Comparison of ENCODE assay signal across 8 cellular contexts in genomic region chr22:33519140-33519973, GRCh38.
DNase-seq lines count a peak whose midpoint lies in the region; ATAC-seq and TF ChIP-seq lines count a peak whose summit lies in the region.

No MANE protein-coding gene starts in this region.

- peaks cover 19% of the 10 kb centered on the region for H3K4me1 Mint-ChIP-seq in progenitor cell of endocrine pancreas (ENCODE audit: low read depth)

- POLR2A ChIA-PET in SK-N-SH (lab: Yijun Ruan, JAX) = no interaction called here

- no peaks in the 10 kb centered on the region for H3K79me2 ChIP-seq in SK-N-SH (ENCODE audit: insufficient read depth)

- H3K4me3 Mint-ChIP-seq in progenitor cell of endocrine pancreas (ENCODE audit: low read depth) = no peak overlapping the region

- H3K9ac ChIP-seq in SK-N-SH = no peak overlapping the region

- H3K4me1 ChIP-seq in SK-N-SH (ENCODE audit: control insufficient read depth in 1 of 2, insufficient read depth in 2 of 2, low read depth in 1 of 2, low read length in 1 of 2) (no peaks in the 10 kb centered on the region), heart left ventricle (peaks cover 0 to 23% (median 11%) of the 10 kb centered on the region in 12 donors)

- H3K27me3 Mint-ChIP-seq in progenitor cell of endocrine pancreas = no peaks in the 10 kb centered on the region

- H3K36me3 ChIP-seq in SK-N-SH (replicated peaks in 1 of 2; ENCODE audit: control insufficient read depth in 1 of 2, insufficient read depth in 2 of 2, low read length in 1 of 2) (no peaks in the 10 kb centered on the region), WERI-Rb-1 (no peaks in the 10 kb centered on the region), heart left ventricle (peaks cover 0 to 3% (median 0%) of the 10 kb centered on the region in 9 donors)

- TF ChIP-seq EP300 in SK-N-SH (IDR thresholded peaks at IDR 0.05; ENCODE audit: borderline replicate concordance in 1 of 2, low read depth in 1 of 2, low read length in 1 of 2) = no peak

- H3K9me3 ChIP-seq in SK-N-SH (no peaks in the 10 kb centered on the region), WERI-Rb-1 (ENCODE audit: severe bottlenecking) (no peaks in the 10 kb centered on the region), heart left ventricle (peaks cover 0 to 6% (median 0%) of the 10 kb centered on the region in 12 donors)

- ATAC-seq in SK-N-SH treated with all-trans-retinoic acid at 6 μM for 48 hours (no peak), heart left ventricle (peak; percentile 37 to 69 (median 55)), GM21423 (IDR thresholded peaks at IDR 0.05; ENCODE audit: unreplicated experiment) (no peak), GM21619 (IDR thresholded peaks at IDR 0.05; ENCODE audit: unreplicated experiment) (no peak)

- 55% methylated on average over 13 of the region's 13 CpGs for WGBS in SK-N-SH (ENCODE audit: low lambda C conversion rate)
- WGBS in heart left ventricle, 4 donors = 42 to 53% (median 46%) methylated on average over 13 of the region's 13 CpGs

- H3K4me3 ChIP-seq in SK-N-SH (ENCODE audit: low read depth in 2 of 2, low read length in 1 of 2) (no peak overlapping the region; a peak in 1 of 4 replicates), WERI-Rb-1 (ENCODE audit: low read depth, low read length) (no peak overlapping the region), heart left ventricle (no peak overlapping the region)

- intact Hi-C loops in heart left ventricle (cut with DNase I) = loop anchor here (1.0 to 10.0 kb wide), 13 partner anchors 59 to 588 kb away; partner anchors contain the start of gene LARGE1 (in 5 of the 10)

- TF ChIP-seq CTCF in SK-N-SH (IDR thresholded peaks at IDR 0.05) = peak; percentile 53
- peak; percentile 52 for TF ChIP-seq CTCF in LNCAP (IDR thresholded peaks at IDR 0.05)
- TF ChIP-seq CTCF in WERI-Rb-1 (IDR thresholded peaks at IDR 0.05; ENCODE audit: low read depth, low read length) = peak; percentile 44; the same call in 1 of the 2 replicates
- TF ChIP-seq CTCF in heart left ventricle (IDR thresholded peaks at IDR 0.05) = peak; percentile 38 to 82 (median 70)
- TF ChIP-seq CTCF in progenitor cell of endocrine pancreas (IDR thresholded peaks at IDR 0.05; ENCODE audit: unreplicated experiment) = peak; percentile 77

- H3K27me3 ChIP-seq in SK-N-SH (ENCODE audit: insufficient read depth) (no peaks in the 10 kb centered on the region), WERI-Rb-1 (ENCODE audit: insufficient read depth, low read depth, severe bottlenecking) (no peaks in the 10 kb centered on the region), heart left ventricle (no peaks in the 10 kb centered on the region)

- H3K36me3 Mint-ChIP-seq in progenitor cell of endocrine pancreas (ENCODE audit: insufficient read depth) = peaks cover 13% of the 10 kb centered on the region

- H3K9me3 Mint-ChIP-seq in progenitor cell of endocrine pancreas (ENCODE audit: low read depth) = no peaks in the 10 kb centered on the region

- H2AFZ ChIP-seq in SK-N-SH (ENCODE audit: low read depth) = no peak overlapping the region

- DNase-seq in SK-N-SH = peak; percentile 69
- DNase-seq in WERI-Rb-1 = peak; percentile 36
- peak in 4 of 5 donors; percentile 29 to 54 (median 37) for DNase-seq in heart left ventricle
- DNase-seq in progenitor cell of endocrine pancreas (ENCODE audit: low spot score, unreplicated experiment) = peak; percentile 18

- H3K27ac Mint-ChIP-seq in progenitor cell of endocrine pancreas = peak overlapping the region; percentile 69

- H3K27ac ChIP-seq in SK-N-SH (ENCODE audit: low read depth in 2 of 2, low read length in 1 of 2) (no peak overlapping the region), WERI-Rb-1 (no peak overlapping the region), heart left ventricle (peak overlapping the region in 1 of 12 donors; percentile 19)

- no peaks in the 10 kb centered on the region for H3K9me2 ChIP-seq in SK-N-SH

- no peak for TF ChIP-seq POLR2A in heart left ventricle (IDR thresholded peaks at IDR 0.05)

- no peaks in the 10 kb centered on the region for H4K20me1 ChIP-seq in SK-N-SH (ENCODE audit: insufficient read depth)

- peak; percentile 78 for TF ChIP-seq RAD21 in SK-N-SH (IDR thresholded peaks at IDR 0.05; ENCODE audit: low read length)

- no peak overlapping the region for H3K4me2 ChIP-seq in SK-N-SH

- no peaks in the 10 kb centered on the region for H3F3A ChIP-seq in SK-N-SH (replicated peaks; ENCODE audit: insufficient read depth)

- CTCF ChIA-PET in SK-N-SH (lab: Yijun Ruan, JAX) = interaction anchor here (0.7 to 6.3 kb wide), 46 partner anchors 9 to 1504 kb away, joined by 3 to 60 read pairs (median 5); partner anchors contain the start of gene LARGE1

TF ChIP-seq in SK-N-SH, 30 proteins besides CTCF, POLR2A, EP300 and RAD21:
- TF ChIP-seq TEAD4 (IDR thresholded peaks at IDR 0.05; ENCODE audit: borderline replicate concordance, insufficient read depth) = no peak
- no peak for TF ChIP-seq GABPA (IDR thresholded peaks at IDR 0.05; ENCODE audit: low read depth)
- TF ChIP-seq SMC3 (IDR thresholded peaks at IDR 0.05; ENCODE audit: low read depth, low read length) = peak; percentile 45; the same call in 1 of the 2 replicates
- TF ChIP-seq, protein P1, sequence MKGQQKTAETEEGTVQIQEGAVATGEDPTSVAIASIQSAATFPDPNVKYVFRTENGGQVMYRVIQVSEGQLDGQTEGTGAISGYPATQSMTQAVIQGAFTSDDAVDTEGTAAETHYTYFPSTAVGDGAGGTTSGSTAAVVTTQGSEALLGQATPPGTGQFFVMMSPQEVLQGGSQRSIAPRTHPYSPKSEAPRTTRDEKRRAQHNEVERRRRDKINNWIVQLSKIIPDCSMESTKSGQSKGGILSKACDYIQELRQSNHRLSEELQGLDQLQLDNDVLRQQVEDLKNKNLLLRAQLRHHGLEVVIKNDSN (IDR thresholded peaks at IDR 0.05; ENCODE audit: borderline replicate concordance, low read depth) = no peak

TF ChIP-seq in SK-N-SH treated with all-trans-retinoic acid at 6 μM for 48 hours, 23 proteins besides CTCF, POLR2A, EP300 and RAD21:
- TF ChIP-seq, protein P2, sequence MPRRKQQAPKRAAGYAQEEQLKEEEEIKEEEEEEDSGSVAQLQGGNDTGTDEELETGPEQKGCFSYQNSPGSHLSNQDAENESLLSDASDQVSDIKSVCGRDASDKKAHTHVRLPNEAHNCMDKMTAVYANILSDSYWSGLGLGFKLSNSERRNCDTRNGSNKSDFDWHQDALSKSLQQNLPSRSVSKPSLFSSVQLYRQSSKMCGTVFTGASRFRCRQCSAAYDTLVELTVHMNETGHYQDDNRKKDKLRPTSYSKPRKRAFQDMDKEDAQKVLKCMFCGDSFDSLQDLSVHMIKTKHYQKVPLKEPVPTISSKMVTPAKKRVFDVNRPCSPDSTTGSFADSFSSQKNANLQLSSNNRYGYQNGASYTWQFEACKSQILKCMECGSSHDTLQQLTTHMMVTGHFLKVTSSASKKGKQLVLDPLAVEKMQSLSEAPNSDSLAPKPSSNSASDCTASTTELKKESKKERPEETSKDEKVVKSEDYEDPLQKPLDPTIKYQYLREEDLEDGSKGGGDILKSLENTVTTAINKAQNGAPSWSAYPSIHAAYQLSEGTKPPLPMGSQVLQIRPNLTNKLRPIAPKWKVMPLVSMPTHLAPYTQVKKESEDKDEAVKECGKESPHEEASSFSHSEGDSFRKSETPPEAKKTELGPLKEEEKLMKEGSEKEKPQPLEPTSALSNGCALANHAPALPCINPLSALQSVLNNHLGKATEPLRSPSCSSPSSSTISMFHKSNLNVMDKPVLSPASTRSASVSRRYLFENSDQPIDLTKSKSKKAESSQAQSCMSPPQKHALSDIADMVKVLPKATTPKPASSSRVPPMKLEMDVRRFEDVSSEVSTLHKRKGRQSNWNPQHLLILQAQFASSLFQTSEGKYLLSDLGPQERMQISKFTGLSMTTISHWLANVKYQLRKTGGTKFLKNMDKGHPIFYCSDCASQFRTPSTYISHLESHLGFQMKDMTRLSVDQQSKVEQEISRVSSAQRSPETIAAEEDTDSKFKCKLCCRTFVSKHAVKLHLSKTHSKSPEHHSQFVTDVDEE (CRISPR knock-in tag; IDR thresholded peaks at IDR 0.05) = no peak
- TF ChIP-seq OSR1 (CRISPR knock-in tag; IDR thresholded peaks at IDR 0.05) (no peak), CSDC2 (CRISPR knock-in tag; IDR thresholded peaks at IDR 0.05) (no peak), TOX (CRISPR knock-in tag; IDR thresholded peaks at IDR 0.05; ENCODE audit: borderline replicate concordance) (no peak)

Comparison
In these comparisons a context has a peak if more than half of its experiments do, and no peak if none do; other contexts are left out.
1. DNase-seq: peak in every context shown above with its lines; median percentile 69 in SK-N-SH; 37 in heart left ventricle; 36 in WERI-Rb-1; 18 in progenitor cell of endocrine pancreas.
2. ATAC-seq: peak in heart left ventricle (4 of 4); none in SK-N-SH treated with all-trans-retinoic acid at 6 μM for 48 hours (single experiment), GM21423 (single experiment) and GM21619 (single experiment).
3. Peak in every context shown above with its lines, with median percentiles within 50 percentile points of each other: CTCF ChIP-seq.